In genomic region chr14:39266589-39266870, GRCh38 we compare ENCODE assay signal across 8 cellular contexts. TPM values are rescaled to one million over a fixed set of nuclear protein-coding genes. Genes with fewer than 3 reads are reported as not detected.
A peak's percentile ranks its signal among the peaks of the same experiment; 100 is the strongest.
DNase-seq lines count a peak whose midpoint lies in the region; ATAC-seq and TF ChIP-seq lines count a peak whose summit lies in the region.

No MANE protein-coding gene starts in this region.

- intact Hi-C loops in CD4-positive, alpha-beta T cell (cut with DNase I, micrococcal nuclease) = loop anchor here (1.0 to 5.0 kb wide), 6 partner anchors 37 to 164 kb away; partner anchors contain the start of genes PNN (in 2 of the 2) and SEC23A (in 1 of the 2)
- intact Hi-C loops in activated CD8-positive, alpha-beta T cell treated with anti-CD3 and anti-CD28 coated beads for 36 hours (cut with micrococcal nuclease) = loop anchor here (2.0 to 10.0 kb wide), 3 partner anchors 38 to 166 kb away; partner anchors contain the start of genes FBXO33, PNN and TRAPPC6B
- intact Hi-C loops in Right ventricle myocardium inferior (cut with DNase I) (loop anchor here (1.0 to 5.0 kb wide), 3 partner anchors 92 to 166 kb away; partner anchors contain the start of genes FBXO33, GEMIN2 and PNN), posterior vena cava (cut with DNase I) (no loop called here)

- H3K9me3 ChIP-seq in CD4-positive, alpha-beta T cell (ENCODE audit: control insufficient read depth, low read length) = no peaks in the 10 kb centered on the region

- peaks cover 9% of the 10 kb centered on the region for H3K36me3 Mint-ChIP-seq in CD4-positive, alpha-beta T cell (ENCODE audit: low read depth)
- H3K36me3 Mint-ChIP-seq in activated CD8-positive, alpha-beta T cell treated with anti-CD3 and anti-CD28 coated beads for 36 hours (ENCODE audit: low read depth) = peaks cover 7% of the 10 kb centered on the region

- POLR2A ChIA-PET in CD4-positive, alpha-beta T cell (lab: Charles Lee) = interaction anchor here (1.0 to 4.2 kb wide), 14 partner anchors 10 to 165 kb away, joined by 3 to 99 read pairs (median 8); partner anchors contain the start of genes FBXO33, GEMIN2, PNN and SEC23A
- POLR2A ChIA-PET in activated CD8-positive, alpha-beta T cell treated with anti-CD3 and anti-CD28 coated beads for 36 hours (lab: Charles Lee) = interaction anchor here (0.7 to 2.1 kb wide), 12 partner anchors 10 to 163 kb away, joined by 3 to 10 read pairs (median 4); partner anchors contain the start of genes PNN, SEC23A and TRAPPC6B

- no peaks in the 10 kb centered on the region for H3K27me3 Mint-ChIP-seq in CD4-positive, alpha-beta T cell
- no peaks in the 10 kb centered on the region for H3K27me3 Mint-ChIP-seq in activated CD8-positive, alpha-beta T cell treated with anti-CD3 and anti-CD28 coated beads for 36 hours

- peak overlapping the region; percentile 97 for H3K27ac Mint-ChIP-seq in CD4-positive, alpha-beta T cell
- H3K27ac Mint-ChIP-seq in activated CD8-positive, alpha-beta T cell treated with anti-CD3 and anti-CD28 coated beads for 36 hours = peak overlapping the region; percentile 99

- ATAC-seq in CD4-positive, alpha-beta T cell (ENCODE audit: poor library complexity) = peak; percentile 37
- peak; percentile 48 for ATAC-seq in GM19397 (IDR thresholded peaks at IDR 0.05; ENCODE audit: unreplicated experiment)
- peak; percentile 39 for ATAC-seq in HG03460 (IDR thresholded peaks at IDR 0.05; ENCODE audit: unreplicated experiment)
- ATAC-seq in activated CD8-positive, alpha-beta T cell treated with anti-CD3 and anti-CD28 coated beads for 36 hours = peak; percentile 29
- ATAC-seq in Right ventricle myocardium inferior = peak; percentile 67

- no peaks in the 10 kb centered on the region for H3K27me3 ChIP-seq in CD4-positive, alpha-beta T cell (ENCODE audit: control insufficient read depth, insufficient read depth, low read length)

- H3K4me1 Mint-ChIP-seq in CD4-positive, alpha-beta T cell (ENCODE audit: low read depth) = peaks cover 59% of the 10 kb centered on the region
- H3K4me1 Mint-ChIP-seq in activated CD8-positive, alpha-beta T cell treated with anti-CD3 and anti-CD28 coated beads for 36 hours (ENCODE audit: low read depth) = peaks cover 42% of the 10 kb centered on the region

- peak overlapping the region; percentile 89 for H3K27ac ChIP-seq in CD4-positive, alpha-beta T cell (ENCODE audit: low read depth, low read length)

- peak in 1 of 10 experiments; percentile 9 for DNase-seq in CD4-positive, alpha-beta T cell
- DNase-seq in activated CD8-positive, alpha-beta T cell treated with anti-CD3 and anti-CD28 coated beads for 36 hours = peak; percentile 51
- DNase-seq in Right ventricle myocardium inferior (ENCODE audit: missing footprints) (peak; percentile 77), posterior vena cava (ENCODE audit: low spot score) (peak; percentile 90), GF-D8 (lab: John Stamatoyannopoulos, UW) (no peak)
- no peak for DNase-seq in stimulated activated CD4-positive, alpha-beta T cell treated with anti-CD3 and anti-CD28 coated beads, Interleukin-1b, Interleukin-23, amount 100 ng/mL, for 48 hours

- no peaks in the 10 kb centered on the region for H3K9me3 Mint-ChIP-seq in CD4-positive, alpha-beta T cell
- peaks cover 2% of the 10 kb centered on the region for H3K9me3 Mint-ChIP-seq in activated CD8-positive, alpha-beta T cell treated with anti-CD3 and anti-CD28 coated beads for 36 hours

- TF ChIP-seq CTCF in CD4-positive, alpha-beta T cell (IDR thresholded peaks at IDR 0.05) = no peak
- TF ChIP-seq CTCF in activated CD8-positive, alpha-beta T cell treated with anti-CD3 and anti-CD28 coated beads for 36 hours (IDR thresholded peaks at IDR 0.05) = no peak

- CTCF ChIA-PET in CD4-positive, alpha-beta T cell (lab: Charles Lee) = interaction anchor here (1.2 kb wide), 1 partner anchor 96 kb away, joined by 3 read pairs; the partner anchor contains the start of gene TRAPPC6B
- CTCF ChIA-PET in activated CD8-positive, alpha-beta T cell treated with anti-CD3 and anti-CD28 coated beads for 36 hours (lab: Charles Lee) = interaction anchor here (1.1 to 2.0 kb wide), 3 partner anchors 34 to 37 kb away, joined by 4 to 6 read pairs (median 5); no protein-coding TSS in a partner anchor

- peak overlapping the region; percentile 99 for H3K4me3 Mint-ChIP-seq in CD4-positive, alpha-beta T cell
- peak overlapping the region; percentile 77 for H3K4me3 Mint-ChIP-seq in activated CD8-positive, alpha-beta T cell treated with anti-CD3 and anti-CD28 coated beads for 36 hours

RNA-seq across cellular contexts. Expression of gene MIA2, which starts 32.8 kb away (rescaled TPM):
- total RNA-seq in CD4-positive, alpha-beta T cell = 10 to 100 TPM; 21.1 to 24.1 TPM
- 10 to 100 TPM; 17.6 to 18.3 TPM for total RNA-seq in activated CD8-positive, alpha-beta T cell treated with anti-CD3 and anti-CD28 coated beads for 36 hours
- total RNA-seq in Right ventricle myocardium inferior = 22.2 TPM
- 10 to 100 TPM; 19.9 to 21.1 TPM for total RNA-seq in posterior vena cava

Comparison
In these comparisons a context has a peak if more than half of its experiments do, and no peak if none do; other contexts are left out.
1. DNase-seq: peak in activated CD8-positive, alpha-beta T cell treated with anti-CD3 and anti-CD28 coated beads for 36 hours (single experiment), Right ventricle myocardium inferior (single experiment) and posterior vena cava (single experiment); none in stimulated activated CD4-positive, alpha-beta T cell treated with anti-CD3 and anti-CD28 coated beads, Interleukin-1b, Interleukin-23, amount 100 ng/mL, for 48 hours (single experiment) and GF-D8 (single experiment).
2. intact Hi-C loops: an anchor here in CD4-positive, alpha-beta T cell (1.0 to 5.0 kb wide), activated CD8-positive, alpha-beta T cell treated with anti-CD3 and anti-CD28 coated beads for 36 hours (2.0 to 10.0 kb wide) and Right ventricle myocardium inferior (1.0 to 5.0 kb wide); none called in posterior vena cava.
3. Peak in every context shown above with its lines, with median percentiles within 50 percentile points of each other: ATAC-seq.